ENCODE assay signal across 12 cellular contexts in the genomic region with DNA sequence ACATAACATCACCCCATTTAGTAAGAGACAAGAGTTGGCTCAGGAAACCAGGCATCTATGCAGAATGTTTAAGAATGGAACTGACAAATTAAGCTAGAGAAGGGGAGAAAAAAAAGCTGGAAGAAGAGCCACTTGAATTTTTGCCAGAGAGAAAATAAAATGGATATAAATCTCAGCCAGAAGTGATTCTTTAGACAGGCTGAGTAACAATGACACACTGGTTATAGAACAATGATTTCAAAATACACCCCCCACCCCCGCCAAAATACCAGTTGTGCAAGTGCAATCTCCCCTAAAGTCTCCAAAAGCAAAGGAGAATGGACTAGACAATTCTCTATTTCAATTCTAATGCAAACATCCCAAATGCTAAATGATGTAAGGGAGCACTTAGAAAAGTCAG. TPM values are rescaled to one million over a fixed set of nuclear protein-coding genes. Genes with fewer than 3 reads are reported as not detected.
A peak's percentile ranks its signal among the peaks of the same experiment; 100 is the strongest.
DNase-seq lines count a peak whose midpoint lies in the region; ATAC-seq, FAIRE-seq and TF ChIP-seq lines count a peak whose summit lies in the region.
"Had no signal": no experiment of that assay in that cellular context is flagged by ENCODE, and none has a peak within 500 bp of the region (broad histone marks: within the 10 kb centered on the region; RNA-seq: fewer than 3 reads in every experiment).

No MANE protein-coding gene starts in this region.

- H3K4me2 ChIP-seq in HepG2 (ENCODE audit: low read depth, low read length) (no peak overlapping the region), mammary epithelial cell (ENCODE audit: insufficient read depth, low read depth, low read length) (no peak overlapping the region)

- H3K79me2 ChIP-seq in HepG2 (ENCODE audit: insufficient read depth, low read length) (peaks cover 66% of the 10 kb centered on the region), mammary epithelial cell (ENCODE audit: insufficient read depth, low read length) (peaks cover 82% of the 10 kb centered on the region)

- H3K27ac ChIP-seq in HepG2 (ENCODE audit: extremely low read length, insufficient read depth, low read length) (no peak overlapping the region), right lobe of liver (no peak overlapping the region), mammary epithelial cell (ENCODE audit: insufficient read depth, low read depth, low read length) (no peak overlapping the region), small intestine (ENCODE audit: low read depth in 1 of 2, low read length in 1 of 2) (no peak overlapping the region)
- H3K27ac ChIP-seq: parathyroid adenoma, thoracic aorta had no signal

- CTCF ChIA-PET in HepG2 (lab: Yijun Ruan, JAX; ENCODE audit: low intra/inter-chr PET ratio, low total read pairs) (no interaction called here), mammary epithelial cell (lab: Charles Lee; ENCODE audit: low non-redundant PET) (interaction anchor here (0.5 kb wide), 1 partner anchor 138 kb away, joined by 3 read pairs; no protein-coding TSS in a partner anchor)

- DNase-seq in HepG2 (ENCODE audit: low spot score), result no peak
- DNase-seq in right lobe of liver, result no peak
- peak; percentile 33 for DNase-seq in mammary epithelial cell
- DNase-seq in kidney tubule cell (ENCODE audit: low spot score), result peak; percentile 30
- no peak for DNase-seq in NCI-H524 (lab: John Stamatoyannopoulos, UW)
- DNase-seq in NCI-H1417 (lab: John Stamatoyannopoulos, UW), result no peak
- DNase-seq in small intestine, result no peak
- DNase-seq: caudate nucleus, NCI-H1930 had no signal

- TF ChIP-seq CTCF in HepG2 (CRISPR knock-in tag; IDR thresholded peaks at IDR 0.05) (no peak), right lobe of liver (IDR thresholded peaks at IDR 0.05) (no peak), mammary epithelial cell (conservative IDR thresholded peaks at IDR 0.05 in 1 of 2, IDR thresholded peaks at IDR 0.05 in 1 of 2; ENCODE audit: extremely low read depth in 1 of 2, insufficient read depth in 1 of 2, low read depth in 1 of 2, low read length in 2 of 2) (no peak)

- in situ Hi-C loops in HepG2 (cut with HindIII; ENCODE audit: extremely low pct_ligation_motif_present, low pct_unique_long_range_greater_than_20kb), result loop anchor here (10.0 kb wide), 1 partner anchor 99 kb away; the partner anchor contains the start of gene PPY
- in situ Hi-C loops in mammary epithelial cell (cut with MboI; ENCODE audit: low sequenced_read_pairs in 2 of 2), result loop anchor here in 1 of 2 donors (5.0 kb wide), 1 partner anchor 102 kb away; the partner anchor contains the start of gene PPY

- ATAC-seq in HepG2 (no peak), right lobe of liver (no peak), HG02973 (IDR thresholded peaks at IDR 0.05; ENCODE audit: unreplicated experiment) (no peak)

- H4K20me1 ChIP-seq in HepG2 (ENCODE audit: insufficient read depth, low read length) (peaks cover 25% of the 10 kb centered on the region), mammary epithelial cell (ENCODE audit: insufficient read depth, low read length) (peaks cover 2% of the 10 kb centered on the region)

- no peaks in the 10 kb centered on the region for H3K9me3 ChIP-seq in HepG2 (ENCODE audit: low read length)
- H3K9me3 ChIP-seq in right lobe of liver, result no peaks in the 10 kb centered on the region
- H3K9me3 ChIP-seq in mammary epithelial cell (replicated peaks; ENCODE audit: insufficient read depth, low read length), result no peaks in the 10 kb centered on the region
- no peaks in the 10 kb centered on the region for H3K9me3 ChIP-seq in small intestine (ENCODE audit: control insufficient read depth, low read depth)
- H3K9me3 ChIP-seq: thoracic aorta had no signal

- WGBS in HepG2 (ENCODE audit: low lambda C conversion rate), result 91% methylated on average over 1 of the region's 1 CpG
- WGBS in right lobe of liver (ENCODE audit: insufficient coverage, low coverage, low lambda C conversion rate, missing lambda C conversion rate), result 38% methylated on average over 1 of the region's 1 CpG
- 75% methylated on average over 1 of the region's 1 CpG for WGBS in mammary epithelial cell (ENCODE audit: low coverage, missing lambda C conversion rate)
- 66 to 87% (median 84%) methylated on average over 1 of the region's 1 CpG for WGBS in small intestine, 3 donors

- no peak for TF ChIP-seq EP300 in HepG2 (IDR thresholded peaks at IDR 0.05; ENCODE audit: low read depth in 2 of 2, low read length in 2 of 2)
- TF ChIP-seq EP300 in HepG2 (CRISPR knock-in tag; IDR thresholded peaks at IDR 0.05; ENCODE audit: borderline replicate concordance), result no peak

- FAIRE-seq in HepG2 (lab: Jason Lieb, UNC), result no peak
- no peak for FAIRE-seq in small intestine (lab: Jason Lieb, UNC)

- POLR2A ChIA-PET in HepG2 (lab: Yijun Ruan, JAX), result interaction anchor here (1.2 to 2.6 kb wide), 2 partner anchors 22 to 30 kb away, joined by 3 to 8 read pairs; partner anchors contain the start of genes LSM12 and TMEM101

- peaks cover 11% of the 10 kb centered on the region for H3K4me1 ChIP-seq in HepG2 (ENCODE audit: insufficient read depth, low read length)
- peaks cover 0 to under 1% (median 0%) of the 10 kb centered on the region in 4 donors for H3K4me1 ChIP-seq in right lobe of liver
- peaks cover 27% of the 10 kb centered on the region for H3K4me1 ChIP-seq in mammary epithelial cell (ENCODE audit: insufficient read depth, low read length)
- H3K4me1 ChIP-seq in small intestine (ENCODE audit: control insufficient read depth in 2 of 2, insufficient read depth in 1 of 2, low read depth in 1 of 2, low read length in 1 of 2), result no peaks in the 10 kb centered on the region

- dilution Hi-C loops in mammary epithelial cell (cut with HindIII; ENCODE audit: low sequenced_read_pairs), result no loop called here

- no peak overlapping the region for H3K4me3 ChIP-seq in HepG2 (replicated peaks in 1 of 3; ENCODE audit: insufficient read depth in 1 of 3, low read depth in 2 of 3, low read length in 3 of 3)
- no peak overlapping the region for H3K4me3 ChIP-seq in right lobe of liver
- no peak overlapping the region for H3K4me3 ChIP-seq in mammary epithelial cell (replicated peaks in 1 of 3; ENCODE audit: insufficient read depth in 1 of 3, low read depth in 2 of 3, low read length in 3 of 3)
- no peak overlapping the region for H3K4me3 ChIP-seq in small intestine (ENCODE audit: low read depth in 1 of 2, low read length in 2 of 2)
- H3K4me3 ChIP-seq: thoracic aorta had no signal

- TSS peak; percentile 30 for BruUV-seq in HepG2 (replicated peaks; lab: Mats Ljungman, UMichigan)
- no TSS peak for BruUV-seq in mammary epithelial cell (replicated peaks; lab: Mats Ljungman, UMichigan)

- no peaks in the 10 kb centered on the region for H3K27me3 ChIP-seq in HepG2 (ENCODE audit: control insufficient read depth in 1 of 2, insufficient read depth in 2 of 2, low read length in 2 of 2)
- no peaks in the 10 kb centered on the region for H3K27me3 ChIP-seq in right lobe of liver
- H3K27me3 ChIP-seq in mammary epithelial cell (ENCODE audit: insufficient read depth, low read length), result no peaks in the 10 kb centered on the region
- H3K27me3 ChIP-seq in small intestine (ENCODE audit: control insufficient read depth in 2 of 2, insufficient read depth in 2 of 2, low read length in 2 of 2), result no peaks in the 10 kb centered on the region

- TF ChIP-seq POLR2A in HepG2 (IDR thresholded peaks at IDR 0.05; ENCODE audit: insufficient read depth in 1 of 2, low read depth in 2 of 2, low read length in 2 of 2), result no peak
- no peak for TF ChIP-seq POLR2A in right lobe of liver (IDR thresholded peaks at IDR 0.05)

- TF ChIP-seq RAD21 in HepG2 (CRISPR knock-in tag; IDR thresholded peaks at IDR 0.05), result no peak

- intact Hi-C loops in HepG2 (cut with micrococcal nuclease; ENCODE audit: unreplicated experiment) (no loop called here), right lobe of liver (cut with DNase I) (loop anchor here (10.0 kb wide), 1 partner anchor 99 kb away; the partner anchor contains the start of gene PPY (in 2 of the 2)), mammary epithelial cell (cut with micrococcal nuclease) (no loop called here)

- H3K36me3 ChIP-seq in HepG2 (replicated peaks in 1 of 2; ENCODE audit: control insufficient read depth in 1 of 2, insufficient read depth in 2 of 2, low read length in 2 of 2) (peaks cover 18 to 56% of the 10 kb centered on the region in 2 experiments), right lobe of liver (peaks cover 0 to 9% (median 3%) of the 10 kb centered on the region in 4 donors), mammary epithelial cell (ENCODE audit: insufficient read depth, low read length) (peaks cover 21% of the 10 kb centered on the region), small intestine (ENCODE audit: control insufficient read depth in 2 of 2, insufficient read depth in 2 of 2, low read length in 2 of 2) (peaks cover 0 to 2% of the 10 kb centered on the region in 2 donors)

- H3K9ac ChIP-seq in HepG2 (ENCODE audit: insufficient read depth, low read depth, low read length) (no peak overlapping the region), mammary epithelial cell (ENCODE audit: insufficient read depth, low read length) (no peak overlapping the region)
- H3K9ac ChIP-seq: parathyroid adenoma had no signal

- no peak overlapping the region for H2AFZ ChIP-seq in HepG2 (ENCODE audit: low read length)
- H2AFZ ChIP-seq in mammary epithelial cell (ENCODE audit: low read depth, low read length), result no peak overlapping the region
- H2AFZ ChIP-seq: parathyroid adenoma had no signal

RNA-seq across cellular contexts. Expression of gene LSM12, which starts 22.4 kb away (rescaled TPM):
- total RNA-seq in HepG2 (2016; rRNA removed; fragmentation: Illumina TruSeq; extraction: Trizol), result 52.8 and 58.4 TPM in 2 replicates
- total RNA-seq in HepG2 (2016; cell fraction: cytosol; rRNA removed; fragmentation: Illumina TruSeq; extraction: Trizol; ENCODE audit: low read depth), result 33.1 and 35.6 TPM in 2 replicates
- 54.1 and 58.0 TPM in 2 replicates for total RNA-seq in HepG2 (2016; cell fraction: insoluble cytoplasmic fraction; rRNA removed; fragmentation: Illumina TruSeq; extraction: Trizol)
- total RNA-seq in HepG2 (2016; cell fraction: membrane; rRNA removed; fragmentation: Illumina TruSeq; extraction: Trizol), result 83.5 and 84.1 TPM in 2 replicates
- total RNA-seq in HepG2 (2016; cell fraction: nucleus; rRNA removed; fragmentation: Illumina TruSeq; extraction: Trizol), result 32.8 and 34.5 TPM in 2 replicates
- polyA plus RNA-seq in HepG2 (2011; rRNA removed), result 43.3 and 55.7 TPM in 2 replicates
- 39.5 and 49.1 TPM in 2 replicates for polyA plus RNA-seq in HepG2 (2011; cell fraction: cytosol; rRNA removed)
- 23.0 and 23.8 TPM in 2 replicates for polyA plus RNA-seq in HepG2 (2011; cell fraction: nucleus; rRNA removed)
- polyA plus RNA-seq in HepG2 (2012), result 41.3 and 43.4 TPM in 2 replicates
- polyA plus RNA-seq in HepG2 (2016; cell fraction: cytosol; fragmentation: Illumina TruSeq; extraction: Trizol; ENCODE audit: low read depth), result 42.1 and 49.1 TPM in 2 replicates
- 92.1 and 94.1 TPM in 2 replicates for polyA plus RNA-seq in HepG2 (2016; cell fraction: insoluble cytoplasmic fraction; fragmentation: Illumina TruSeq; extraction: Trizol; ENCODE audit: low read depth)
- 93.0 and 95.9 TPM in 2 replicates for polyA plus RNA-seq in HepG2 (2016; cell fraction: membrane; fragmentation: Illumina TruSeq; extraction: Trizol; ENCODE audit: low read depth)
- polyA plus RNA-seq in HepG2 (2016; cell fraction: nucleus; fragmentation: Illumina TruSeq; extraction: Trizol; ENCODE audit: insufficient read depth, low read depth), result 65.1 and 74.2 TPM in 2 replicates
- polyA minus RNA-seq in HepG2 (2011; rRNA and poly(A)+ RNA removed; ENCODE audit: low replicate concordance), result 62.0 and 88.5 TPM in 2 replicates
- 34.6 and 39.9 TPM in 2 replicates for polyA minus RNA-seq in HepG2 (2011; cell fraction: cytosol; rRNA and poly(A)+ RNA removed)
- 40.4 and 42.5 TPM in 2 replicates for polyA minus RNA-seq in HepG2 (2011; cell fraction: nucleus; rRNA and poly(A)+ RNA removed)
- 10 to 100 TPM; 24.2 to 30.6 (median 29.4) TPM for total RNA-seq in right lobe of liver
- total RNA-seq in mammary epithelial cell, result 10 to 100 TPM; 51.2 to 79.2 TPM
- polyA plus RNA-seq in mammary epithelial cell, result 62.2 TPM
- 112 TPM for polyA minus RNA-seq in mammary epithelial cell
- 10 to 100 TPM; 24.8 to 36.4 (median 26.5) TPM for polyA plus RNA-seq in small intestine

RNA-seq across cellular contexts. Expression of gene G6PC3, which starts 26.4 kb away (rescaled TPM):
- total RNA-seq in HepG2 (2016; rRNA removed; fragmentation: Illumina TruSeq; extraction: Trizol), result 18.8 and 38.5 TPM in 2 replicates
- total RNA-seq in HepG2 (2016; cell fraction: cytosol; rRNA removed; fragmentation: Illumina TruSeq; extraction: Trizol; ENCODE audit: low read depth), result 8.6 and 14.9 TPM in 2 replicates
- 17.5 and 37.8 TPM in 2 replicates for total RNA-seq in HepG2 (2016; cell fraction: insoluble cytoplasmic fraction; rRNA removed; fragmentation: Illumina TruSeq; extraction: Trizol)
- total RNA-seq in HepG2 (2016; cell fraction: membrane; rRNA removed; fragmentation: Illumina TruSeq; extraction: Trizol), result 16.0 and 22.0 TPM in 2 replicates
- 40.7 and 44.5 TPM in 2 replicates for total RNA-seq in HepG2 (2016; cell fraction: nucleus; rRNA removed; fragmentation: Illumina TruSeq; extraction: Trizol)
- 75.8 and 76.1 TPM in 2 replicates for polyA plus RNA-seq in HepG2 (2011; rRNA removed)
- 79.2 and 116 TPM in 2 replicates for polyA plus RNA-seq in HepG2 (2011; cell fraction: cytosol; rRNA removed)
- polyA plus RNA-seq in HepG2 (2011; cell fraction: nucleus; rRNA removed), result 46.2 and 49.1 TPM in 2 replicates
- 40.3 and 62.7 TPM in 2 replicates for polyA plus RNA-seq in HepG2 (2012)
- 24.5 and 33.4 TPM in 2 replicates for polyA plus RNA-seq in HepG2 (2016; cell fraction: cytosol; fragmentation: Illumina TruSeq; extraction: Trizol; ENCODE audit: low read depth)
- polyA plus RNA-seq in HepG2 (2016; cell fraction: insoluble cytoplasmic fraction; fragmentation: Illumina TruSeq; extraction: Trizol; ENCODE audit: low read depth), result 41.7 and 46.0 TPM in 2 replicates
- polyA plus RNA-seq in HepG2 (2016; cell fraction: membrane; fragmentation: Illumina TruSeq; extraction: Trizol; ENCODE audit: low read depth), result 39.8 and 42.2 TPM in 2 replicates
- polyA plus RNA-seq in HepG2 (2016; cell fraction: nucleus; fragmentation: Illumina TruSeq; extraction: Trizol; ENCODE audit: insufficient read depth, low read depth), result 126 and 134 TPM in 2 replicates
- polyA minus RNA-seq in HepG2 (2011; rRNA and poly(A)+ RNA removed; ENCODE audit: low replicate concordance), result 232 and 267 TPM in 2 replicates
- 41.8 and 52.8 TPM in 2 replicates for polyA minus RNA-seq in HepG2 (2011; cell fraction: cytosol; rRNA and poly(A)+ RNA removed)
- 25.0 and 33.2 TPM in 2 replicates for polyA minus RNA-seq in HepG2 (2011; cell fraction: nucleus; rRNA and poly(A)+ RNA removed)
- total RNA-seq in right lobe of liver, result 10 to 100 TPM in 2 of 6 experiments, 1 to 10 TPM in 4; 5.9 to 24.2 (median 9.9) TPM
- 10 to 100 TPM; 20.5 to 70.7 TPM for total RNA-seq in mammary epithelial cell
- polyA plus RNA-seq in mammary epithelial cell, result 134 TPM
- polyA minus RNA-seq in mammary epithelial cell, result 134 TPM
- 10 to 100 TPM; 17.6 to 69.2 (median 23.0) TPM for polyA plus RNA-seq in small intestine

RNA-seq across cellular contexts. Expression of gene TMEM101, which starts 29.3 kb away (rescaled TPM):
- 50.0 and 72.0 TPM in 2 replicates for total RNA-seq in HepG2 (2016; rRNA removed; fragmentation: Illumina TruSeq; extraction: Trizol)
- 24.7 and 30.5 TPM in 2 replicates for total RNA-seq in HepG2 (2016; cell fraction: cytosol; rRNA removed; fragmentation: Illumina TruSeq; extraction: Trizol; ENCODE audit: low read depth)
- total RNA-seq in HepG2 (2016; cell fraction: insoluble cytoplasmic fraction; rRNA removed; fragmentation: Illumina TruSeq; extraction: Trizol), result 50.9 and 73.7 TPM in 2 replicates
- total RNA-seq in HepG2 (2016; cell fraction: membrane; rRNA removed; fragmentation: Illumina TruSeq; extraction: Trizol), result 58.1 and 63.3 TPM in 2 replicates
- 55.2 and 61.0 TPM in 2 replicates for total RNA-seq in HepG2 (2016; cell fraction: nucleus; rRNA removed; fragmentation: Illumina TruSeq; extraction: Trizol)
- 100 and 107 TPM in 2 replicates for polyA plus RNA-seq in HepG2 (2011; rRNA removed)
- 128 and 161 TPM in 2 replicates for polyA plus RNA-seq in HepG2 (2011; cell fraction: cytosol; rRNA removed)
- 53.5 and 60.7 TPM in 2 replicates for polyA plus RNA-seq in HepG2 (2011; cell fraction: nucleus; rRNA removed)
- 65.5 and 74.9 TPM in 2 replicates for polyA plus RNA-seq in HepG2 (2012)
- polyA plus RNA-seq in HepG2 (2016; cell fraction: cytosol; fragmentation: Illumina TruSeq; extraction: Trizol; ENCODE audit: low read depth), result 19.8 and 21.2 TPM in 2 replicates
- polyA plus RNA-seq in HepG2 (2016; cell fraction: insoluble cytoplasmic fraction; fragmentation: Illumina TruSeq; extraction: Trizol; ENCODE audit: low read depth), result 35.3 and 36.8 TPM in 2 replicates
- polyA plus RNA-seq in HepG2 (2016; cell fraction: membrane; fragmentation: Illumina TruSeq; extraction: Trizol; ENCODE audit: low read depth), result 39.0 and 44.1 TPM in 2 replicates
- polyA plus RNA-seq in HepG2 (2016; cell fraction: nucleus; fragmentation: Illumina TruSeq; extraction: Trizol; ENCODE audit: insufficient read depth, low read depth), result 68.4 and 69.1 TPM in 2 replicates
- 52.0 and 233 TPM in 2 replicates for polyA minus RNA-seq in HepG2 (2011; rRNA and poly(A)+ RNA removed; ENCODE audit: low replicate concordance)
- 45.2 and 52.9 TPM in 2 replicates for polyA minus RNA-seq in HepG2 (2011; cell fraction: cytosol; rRNA and poly(A)+ RNA removed)
- 37.7 and 38.3 TPM in 2 replicates for polyA minus RNA-seq in HepG2 (2011; cell fraction: nucleus; rRNA and poly(A)+ RNA removed)
- 10 to 100 TPM in 4 of 6 experiments, 1 to 10 TPM in 2; 6.7 to 23.6 (median 10.9) TPM for total RNA-seq in right lobe of liver
- 10 to 100 TPM; 24.4 to 39.0 TPM for total RNA-seq in mammary epithelial cell
- 34.5 TPM for polyA plus RNA-seq in mammary epithelial cell
- 18.8 TPM for polyA minus RNA-seq in mammary epithelial cell
- 10 to 100 TPM; 11.3 to 47.5 (median 12.5) TPM for polyA plus RNA-seq in small intestine

RNA-seq across cellular contexts. Expression of gene NAGS, which starts 39.7 kb away (rescaled TPM):
- 3.0 and 4.3 TPM in 2 replicates for total RNA-seq in HepG2 (2016; rRNA removed; fragmentation: Illumina TruSeq; extraction: Trizol)
- total RNA-seq in HepG2 (2016; cell fraction: cytosol; rRNA removed; fragmentation: Illumina TruSeq; extraction: Trizol; ENCODE audit: low read depth), result 1.2 TPM in 2 replicates
- total RNA-seq in HepG2 (2016; cell fraction: insoluble cytoplasmic fraction; rRNA removed; fragmentation: Illumina TruSeq; extraction: Trizol), result 2.8 and 4.3 TPM in 2 replicates
- 2.2 and 2.3 TPM in 2 replicates for total RNA-seq in HepG2 (2016; cell fraction: membrane; rRNA removed; fragmentation: Illumina TruSeq; extraction: Trizol)
- 2.6 and 2.8 TPM in 2 replicates for total RNA-seq in HepG2 (2016; cell fraction: nucleus; rRNA removed; fragmentation: Illumina TruSeq; extraction: Trizol)
- 5.1 and 10.3 TPM in 2 replicates for polyA plus RNA-seq in HepG2 (2011; rRNA removed)
- 5.9 and 6.6 TPM in 2 replicates for polyA plus RNA-seq in HepG2 (2011; cell fraction: cytosol; rRNA removed)
- 13.6 and 19.6 TPM in 2 replicates for polyA plus RNA-seq in HepG2 (2011; cell fraction: nucleus; rRNA removed)
- 2.8 and 7.9 TPM in 2 replicates for polyA plus RNA-seq in HepG2 (2012)
- polyA plus RNA-seq in HepG2 (2016; cell fraction: cytosol; fragmentation: Illumina TruSeq; extraction: Trizol; ENCODE audit: low read depth), result 0.93 and 1.1 TPM in 2 replicates
- 2.4 and 3.6 TPM in 2 replicates for polyA plus RNA-seq in HepG2 (2016; cell fraction: insoluble cytoplasmic fraction; fragmentation: Illumina TruSeq; extraction: Trizol; ENCODE audit: low read depth)
- polyA plus RNA-seq in HepG2 (2016; cell fraction: membrane; fragmentation: Illumina TruSeq; extraction: Trizol; ENCODE audit: low read depth), result 1.6 and 1.8 TPM in 2 replicates
- polyA plus RNA-seq in HepG2 (2016; cell fraction: nucleus; fragmentation: Illumina TruSeq; extraction: Trizol; ENCODE audit: insufficient read depth, low read depth), result 5.8 and 5.9 TPM in 2 replicates
- polyA minus RNA-seq in HepG2 (2011; rRNA and poly(A)+ RNA removed; ENCODE audit: low replicate concordance), result 0.82 and 14.6 TPM in 2 replicates
- polyA minus RNA-seq in HepG2 (2011; cell fraction: cytosol; rRNA and poly(A)+ RNA removed), result 4.7 and 6.5 TPM in 2 replicates
- 4.0 and 9.2 TPM in 2 replicates for polyA minus RNA-seq in HepG2 (2011; cell fraction: nucleus; rRNA and poly(A)+ RNA removed)
- 10 to 100 TPM; 12.1 to 56.2 (median 45.6) TPM for total RNA-seq in right lobe of liver
- 1 to 10 TPM; 1.3 to 2.2 TPM for total RNA-seq in mammary epithelial cell
- polyA plus RNA-seq in mammary epithelial cell, result 2.0 TPM
- 0.83 TPM for polyA minus RNA-seq in mammary epithelial cell
- 10 to 100 TPM; 16.8 to 58.6 (median 54.9) TPM for polyA plus RNA-seq in small intestine

Comparison
In these comparisons a context has a peak if more than half of its experiments do, and no peak if none do; other contexts are left out.
1. intact Hi-C loops: an anchor here in right lobe of liver (10.0 kb wide); none called in HepG2 and mammary epithelial cell.
2. DNase-seq: peak in mammary epithelial cell (single experiment) and kidney tubule cell (single experiment); none in HepG2 (single experiment), right lobe of liver (0 of 3), NCI-H524 (0 of 2), NCI-H1417 (0 of 3) and small intestine (single experiment).